Comparison of ENCODE assay signal across 19 cellular contexts in the genomic region with DNA sequence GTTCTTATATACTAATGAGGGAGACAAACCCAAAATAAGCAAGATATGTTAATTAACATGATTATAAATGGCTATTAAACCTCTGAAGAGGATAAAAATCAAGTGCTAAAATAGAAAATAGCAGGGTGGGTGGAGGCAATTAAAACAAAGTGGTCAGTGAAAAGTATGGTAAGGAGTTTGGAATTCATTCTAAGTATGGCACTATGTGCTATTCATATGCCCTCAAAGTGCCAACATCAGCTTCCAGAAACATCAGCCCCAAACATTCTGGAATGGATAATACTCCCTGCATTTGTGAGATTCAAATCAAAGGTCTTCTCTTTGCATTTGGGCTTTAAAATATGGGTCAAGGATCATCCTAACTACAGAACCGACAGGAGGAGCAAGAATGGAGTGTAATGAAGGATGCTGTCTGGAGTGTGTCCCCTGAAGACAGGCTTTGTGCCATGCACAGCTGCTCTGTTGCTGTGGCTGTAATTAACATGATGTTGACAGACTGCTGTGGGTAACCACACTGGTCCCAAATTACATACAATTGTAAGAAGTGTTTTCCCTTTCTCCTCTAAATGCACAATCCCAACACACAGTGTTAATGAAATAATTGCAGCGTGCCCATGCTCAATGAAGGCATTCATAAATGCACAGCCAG.
"Had no signal": no experiment of that assay in that cellular context is flagged by ENCODE, and none has a peak within 500 bp of the region (broad histone marks: within the 10 kb centered on the region; RNA-seq: fewer than 3 reads in every experiment).

No MANE protein-coding gene starts in this region.

- H3K4me3 ChIP-seq: esophagus muscularis mucosa, upper lobe of left lung had no signal

- H3K9me3 ChIP-seq: esophagus muscularis mucosa, upper lobe of left lung had no signal

- H3K27me3 ChIP-seq: brain microvascular endothelial cell, upper lobe of left lung had no signal

- H3K4me1 ChIP-seq: upper lobe of left lung had no signal

- DNase-seq: activated CD4-positive, alpha-beta T cell treated with anti-CD3 and anti-CD28 coated beads, Interleukin-2, amount 50 U/mL, for 48 hours; activated CD4-positive, CD25-positive, alpha-beta regulatory T cell treated with anti-CD3 and anti-CD28 coated beads, Interleukin-2, amount 50 U/mL, for 72 hours; activated CD8-positive, alpha-beta memory T cell treated with anti-CD3 and anti-CD28 coated beads, Interleukin-2, amount 10 ng/mL, durations not matched to agents 7 days and 5 days; activated effector memory CD4-positive, alpha-beta T cell treated with Interleukin-2 at 50 U/mL for 16 hours; activated T-cell treated with anti-CD3 and anti-CD28 coated beads, Interleukin-2, amount 50 U/mL, for 24 hours; amygdala; brain microvascular endothelial cell; cerebellar nuclear complex; glutamatergic neuron; left colon; mammary epithelial cell; naive thymus-derived CD4-positive, alpha-beta T cell; nucleus accumbens; stimulated activated CD4-positive, alpha-beta T cell treated with anti-CD3 and anti-CD28 coated beads, Interleukin-2, amount 100 ng/mL, for 24 hours; stimulated activated naive B cell treated with anti-CD40 and anti-IgM and Interleukin-4, amounts not matched to agents 10 μg/mL and 1 μg/mL and 100 μg/mL, for 72 hours; T-helper 2 cell; upper lobe of left lung had no signal

- H3K27ac ChIP-seq: brain microvascular endothelial cell, esophagus muscularis mucosa, upper lobe of left lung had no signal

- H3K36me3 ChIP-seq: brain microvascular endothelial cell, esophagus muscularis mucosa, upper lobe of left lung had no signal

- ATAC-seq: activated CD8-positive, alpha-beta memory T cell treated with anti-CD3 and anti-CD28 coated beads, Interleukin-2, amount 10 ng/mL, durations not matched to agents 7 days and 5 days; left colon; naive thymus-derived CD4-positive, alpha-beta T cell; sciatic nerve; stimulated activated naive B cell treated with anti-CD40 and anti-IgM and Interleukin-4, amounts not matched to agents 10 μg/mL and 1 μg/mL and 100 μg/mL, for 72 hours had no signal
